Comparison of ENCODE assay signal across 18 cellular contexts in the genomic region with DNA sequence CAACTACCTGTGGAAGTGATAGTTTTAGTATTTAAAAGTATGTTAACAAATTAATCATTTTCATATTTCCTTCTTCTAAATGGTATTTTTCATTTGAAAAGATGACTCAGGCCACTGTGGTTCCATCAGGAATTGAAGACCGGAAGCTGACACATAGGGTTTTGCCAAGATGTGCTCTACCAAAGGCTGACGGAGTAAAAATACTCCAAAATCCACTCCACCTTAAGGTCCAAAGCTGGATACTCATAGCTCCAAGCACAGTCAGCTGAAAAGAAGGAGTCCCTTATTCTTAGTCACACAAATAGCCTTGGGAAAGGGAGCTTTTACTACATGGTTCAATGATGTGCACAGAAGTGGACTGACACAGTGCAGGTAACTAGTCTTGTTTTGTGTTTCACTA.
DNase-seq lines count a peak whose midpoint lies in the region; ATAC-seq and TF ChIP-seq lines count a peak whose summit lies in the region.
"Had no signal": no experiment of that assay in that cellular context is flagged by ENCODE, and none has a peak within 500 bp of the region (broad histone marks: within the 10 kb centered on the region; RNA-seq: fewer than 3 reads in every experiment).

No MANE protein-coding gene starts in this region.

- peak; percentile 67 for DNase-seq in HS-5 (ENCODE audit: low read depth)
- peak; percentile 30 for DNase-seq in RWPE1 (ENCODE audit: low spot score)
- DNase-seq in mammary epithelial cell, result peak; percentile 52
- DNase-seq in kidney tubule cell (ENCODE audit: low spot score), result peak; percentile 32
- DNase-seq in upper lobe of left lung, result no peak
- no peak for DNase-seq in HK-2 (ENCODE audit: unreplicated experiment)
- DNase-seq in DMS53 (lab: John Stamatoyannopoulos, UW), result no peak
- DNase-seq: CD8-positive, alpha-beta memory T cell; EL; H9; KBM-7; MG63; NCI-H1092 treated with DMSO at 0.1 percent for 48 hours; NCI-H187; NCI-H774; RPMI8226; T-cell had no signal

- dilution Hi-C loops in mammary epithelial cell (cut with HindIII; ENCODE audit: low sequenced_read_pairs), result no loop called here

- no peak overlapping the region for H3K9ac ChIP-seq in mammary epithelial cell (ENCODE audit: insufficient read depth, low read length)
- H3K9ac ChIP-seq: BLaER1 had no signal

- 49% methylated on average over 2 of the region's 2 CpGs for WGBS in mammary epithelial cell (ENCODE audit: low coverage, missing lambda C conversion rate)
- 85 to 98% methylated on average over 2 of the region's 2 CpGs for WGBS in upper lobe of left lung, 2 donors

- no peak overlapping the region for H2AFZ ChIP-seq in mammary epithelial cell (ENCODE audit: low read depth, low read length)

- no peaks in the 10 kb centered on the region for H3K79me2 ChIP-seq in mammary epithelial cell (ENCODE audit: insufficient read depth, low read length)

- TF ChIP-seq CTCF in RWPE1 (conservative IDR thresholded peaks at IDR 0.05; ENCODE audit: low read depth) (no peak), mammary epithelial cell (conservative IDR thresholded peaks at IDR 0.05 in 1 of 2, IDR thresholded peaks at IDR 0.05 in 1 of 2; ENCODE audit: extremely low read depth in 1 of 2, insufficient read depth in 1 of 2, low read depth in 1 of 2, low read length in 2 of 2) (no peak), upper lobe of left lung (IDR thresholded peaks at IDR 0.05) (no peak)

- TF ChIP-seq POLR2A in upper lobe of left lung (IDR thresholded peaks at IDR 0.05), result no peak

- no peaks in the 10 kb centered on the region for H4K20me1 ChIP-seq in mammary epithelial cell (ENCODE audit: insufficient read depth, low read length)
- H4K20me1 ChIP-seq: BLaER1 had no signal

- in situ Hi-C loops in mammary epithelial cell (cut with MboI; ENCODE audit: low sequenced_read_pairs in 2 of 2), result no loop called here

- no peak for TF ChIP-seq EP300 in upper lobe of left lung (IDR thresholded peaks at IDR 0.05)

- POLR2A ChIA-PET in RWPE1 (lab: Yijun Ruan, JAX; ENCODE audit: low non-redundant PET), result no interaction called here

- H3K4me3 ChIP-seq in mammary epithelial cell (replicated peaks in 1 of 3; ENCODE audit: insufficient read depth in 1 of 3, low read depth in 2 of 3, low read length in 3 of 3) (no peak overlapping the region), upper lobe of left lung (no peak overlapping the region)
- H3K4me3 ChIP-seq: BLaER1, MG63 had no signal

- H3K27ac ChIP-seq in RWPE1, result no peak overlapping the region
- no peak overlapping the region for H3K27ac ChIP-seq in mammary epithelial cell (ENCODE audit: insufficient read depth, low read depth, low read length)
- H3K27ac ChIP-seq in upper lobe of left lung, result no peak overlapping the region
- H3K27ac ChIP-seq: BLaER1 had no signal

- intact Hi-C loops in mammary epithelial cell (cut with micrococcal nuclease), result no loop called here

- CTCF ChIA-PET in RWPE1 (lab: Yijun Ruan, JAX), result interaction anchor here (0.7 kb wide), 1 partner anchor 384 kb away, joined by 3 read pairs; no protein-coding TSS in a partner anchor
- CTCF ChIA-PET in mammary epithelial cell (lab: Charles Lee; ENCODE audit: low non-redundant PET), result no interaction called here

- ATAC-seq in upper lobe of left lung (ENCODE audit: low FRiP score in 2 of 2), result no peak
- ATAC-seq: T-cell had no signal

- H3K36me3 ChIP-seq in mammary epithelial cell (ENCODE audit: insufficient read depth, low read length), result no peaks in the 10 kb centered on the region
- no peaks in the 10 kb centered on the region for H3K36me3 ChIP-seq in upper lobe of left lung
- H3K36me3 ChIP-seq: BLaER1, MG63 had no signal

- H3K4me1 ChIP-seq in mammary epithelial cell (ENCODE audit: insufficient read depth, low read length) (no peaks in the 10 kb centered on the region), upper lobe of left lung (no peaks in the 10 kb centered on the region)
- H3K4me1 ChIP-seq: BLaER1 had no signal

- no TSS peak for BruUV-seq in mammary epithelial cell (replicated peaks; lab: Mats Ljungman, UMichigan)

- H3K9me3 ChIP-seq in mammary epithelial cell (replicated peaks; ENCODE audit: insufficient read depth, low read length) (no peaks in the 10 kb centered on the region), upper lobe of left lung (no peaks in the 10 kb centered on the region)
- H3K9me3 ChIP-seq: BLaER1, MG63 had no signal

- no peak overlapping the region for H3K4me2 ChIP-seq in mammary epithelial cell (ENCODE audit: insufficient read depth, low read depth, low read length)
- H3K4me2 ChIP-seq: BLaER1 had no signal

- H3K27me3 ChIP-seq in mammary epithelial cell (ENCODE audit: insufficient read depth, low read length), result no peaks in the 10 kb centered on the region
- no peaks in the 10 kb centered on the region for H3K27me3 ChIP-seq in upper lobe of left lung
- H3K27me3 ChIP-seq: BLaER1, MG63 had no signal

Comparison
In these comparisons a context has a peak if more than half of its experiments do, and no peak if none do; other contexts are left out.
1. DNase-seq: peak in HS-5 (single experiment), RWPE1 (single experiment), mammary epithelial cell (single experiment) and kidney tubule cell (single experiment); none in upper lobe of left lung (0 of 2), HK-2 (single experiment) and DMS53 (single experiment).